In the genomic region with DNA sequence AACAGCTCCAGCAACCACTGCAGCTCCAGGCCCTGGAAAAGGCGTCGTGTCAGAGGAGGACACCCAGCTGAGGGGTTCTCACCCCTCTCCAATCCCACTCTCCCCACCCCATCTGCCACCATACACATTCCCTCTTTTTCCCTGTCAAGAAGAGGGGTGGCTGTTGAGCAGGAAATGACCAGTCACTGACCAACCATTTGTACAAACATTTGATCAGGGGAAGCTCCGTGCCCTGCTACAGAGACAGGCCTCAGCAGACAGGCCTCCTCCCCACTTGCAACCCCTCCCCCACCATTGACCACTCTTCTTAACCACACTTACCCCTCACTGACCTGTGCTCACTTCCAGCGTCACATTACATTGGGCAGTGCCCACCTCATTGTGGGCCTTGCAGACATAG, we compare ENCODE assay signal across 17 cellular contexts. TPM values are rescaled to one million over a fixed set of nuclear protein-coding genes. Genes with fewer than 3 reads are reported as not detected.
"Had no signal": no experiment of that assay in that cellular context is flagged by ENCODE, and none has a peak within 500 bp of the region (broad histone marks: within the 10 kb centered on the region; RNA-seq: fewer than 3 reads in every experiment).

No MANE protein-coding gene starts in this region.

- H3K4me1 ChIP-seq: foreskin keratinocyte, parathyroid adenoma had no signal

- H3K27ac Mint-ChIP-seq: activated CD4-positive, alpha-beta memory T cell treated with anti-CD3 and anti-CD28 coated beads for 36 hours; activated naive CD4-positive, alpha-beta T cell treated with anti-CD3 and anti-CD28 coated beads, Interleukin-2, amount 50 U/mL, for 72 hours had no signal

- H3K4me3 ChIP-seq: esophagus muscularis mucosa, left lung, vagina had no signal

- H3K79me2 ChIP-seq: parathyroid adenoma had no signal

- DNase-seq: activated CD4-positive, alpha-beta memory T cell treated with anti-CD3 and anti-CD28 coated beads for 36 hours; activated CD4-positive, CD25-positive, alpha-beta regulatory T cell treated with anti-CD3 and anti-CD28 coated beads, Interleukin-2, amount 50 U/mL, for 72 hours; activated effector memory CD4-positive, alpha-beta T cell treated with anti-CD3 and anti-CD28 coated beads, Interleukin-2, amount 50 U/mL, for 16 hours; activated T-cell treated with anti-CD3 and anti-CD28 coated beads, Interleukin-2, amount 50 U/mL, for 4 hours; amniotic stem cell; brain microvascular endothelial cell; cerebellar nuclear complex; dermis blood vessel endothelial cell; foreskin keratinocyte; mesenchymal stem cell had no signal

- H3K36me3 ChIP-seq: brain microvascular endothelial cell, vagina had no signal

- H3K4me3 Mint-ChIP-seq: activated CD4-positive, alpha-beta memory T cell treated with anti-CD3 and anti-CD28 coated beads for 36 hours; activated T-cell treated with anti-CD3 and anti-CD28 coated beads, Interleukin-2, amount 50 U/mL, for 4 hours had no signal

- H3K27ac ChIP-seq: brain microvascular endothelial cell, esophagus muscularis mucosa, foreskin keratinocyte, parathyroid adenoma, vagina had no signal

- H2AFZ ChIP-seq: parathyroid adenoma had no signal

- ATAC-seq: activated naive CD4-positive, alpha-beta T cell treated with anti-CD3 and anti-CD28 coated beads, Interleukin-2, amount 50 U/mL, for 72 hours; activated T-cell treated with anti-CD3 and anti-CD28 coated beads, Interleukin-2, amount 50 U/mL, for 4 hours; foreskin keratinocyte; left lung had no signal

- H3K9me3 Mint-ChIP-seq: activated CD4-positive, alpha-beta memory T cell treated with anti-CD3 and anti-CD28 coated beads for 36 hours; activated naive CD4-positive, alpha-beta T cell treated with anti-CD3 and anti-CD28 coated beads, Interleukin-2, amount 50 U/mL, for 72 hours; activated T-cell treated with anti-CD3 and anti-CD28 coated beads, Interleukin-2, amount 50 U/mL, for 4 hours had no signal

- H3K27me3 ChIP-seq: brain microvascular endothelial cell had no signal

- H3K9ac ChIP-seq: parathyroid adenoma had no signal

- H3K9me3 ChIP-seq: esophagus muscularis mucosa, left lung, vagina had no signal

- H3K36me3 Mint-ChIP-seq: activated CD4-positive, alpha-beta memory T cell treated with anti-CD3 and anti-CD28 coated beads for 36 hours; activated naive CD4-positive, alpha-beta T cell treated with anti-CD3 and anti-CD28 coated beads, Interleukin-2, amount 50 U/mL, for 72 hours had no signal

RNA-seq across cellular contexts. Expression of a gene that starts 2.3 kb away (rescaled TPM):
- total RNA-seq: activated naive CD4-positive, alpha-beta T cell treated with anti-CD3 and anti-CD28 coated beads, Interleukin-2, amount 50 U/mL, for 72 hours; activated T-cell treated with anti-CD3 and anti-CD28 coated beads, Interleukin-2, amount 50 U/mL, for 4 hours; foreskin keratinocyte; skeletal muscle tissue had no signal
- polyA plus RNA-seq: foreskin keratinocyte, neural cell had no signal

RNA-seq across cellular contexts. Expression of a gene that starts 7.8 kb away (rescaled TPM):
- total RNA-seq: foreskin keratinocyte had no signal
- polyA plus RNA-seq: foreskin keratinocyte had no signal

RNA-seq across cellular contexts. Expression of a gene that starts 14.6 kb away (rescaled TPM):
- total RNA-seq: skeletal muscle tissue had no signal
